ENCODE assay signal across 18 cellular contexts in the genomic region with DNA sequence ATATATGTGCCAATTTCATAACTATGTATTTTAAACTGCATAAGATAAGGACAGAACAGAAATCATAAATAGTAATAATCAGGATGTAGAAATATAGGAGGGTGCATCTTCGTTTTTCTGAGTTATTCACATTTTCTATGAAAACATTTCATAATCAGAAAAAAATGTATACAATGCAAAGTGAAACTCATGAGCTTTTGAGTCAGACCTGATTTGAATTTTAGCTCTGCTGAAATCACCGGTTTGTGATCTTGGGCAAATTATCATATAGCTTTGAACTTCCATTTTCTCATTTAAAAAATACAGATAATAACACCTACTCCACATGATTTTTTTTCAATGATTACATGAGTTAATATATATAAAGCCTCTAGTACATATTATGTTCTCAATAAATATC.
"Had no signal": no experiment of that assay in that cellular context is flagged by ENCODE, and none has a peak within 500 bp of the region (broad histone marks: within the 10 kb centered on the region; RNA-seq: fewer than 3 reads in every experiment).

No MANE protein-coding gene starts in this region.

- H3K27ac Mint-ChIP-seq: activated CD4-positive, alpha-beta memory T cell treated with anti-CD3 and anti-CD28 coated beads, Interleukin-2, amount 10 ng/mL, durations not matched to agents 7 days and 5 days; activated naive CD4-positive, alpha-beta T cell treated with anti-CD3 and anti-CD28 coated beads, Interleukin-2, amount 10 ng/mL, durations not matched to agents 7 days and 5 days; activated T-cell treated with anti-CD3 and anti-CD28 coated beads, Interleukin-2, amount 50 U/mL, for 24 hours; effector memory CD8-positive, alpha-beta T cell; naive thymus-derived CD4-positive, alpha-beta T cell; progenitor cell of endocrine pancreas had no signal

- H3K27me3 Mint-ChIP-seq: activated CD4-positive, alpha-beta memory T cell treated with anti-CD3 and anti-CD28 coated beads, Interleukin-2, amount 10 ng/mL, durations not matched to agents 7 days and 5 days; progenitor cell of endocrine pancreas had no signal

- H3K9me3 Mint-ChIP-seq: activated CD4-positive, alpha-beta memory T cell treated with anti-CD3 and anti-CD28 coated beads, Interleukin-2, amount 10 ng/mL, durations not matched to agents 7 days and 5 days; activated naive CD4-positive, alpha-beta T cell treated with anti-CD3 and anti-CD28 coated beads, Interleukin-2, amount 10 ng/mL, durations not matched to agents 7 days and 5 days; activated T-cell treated with anti-CD3 and anti-CD28 coated beads, Interleukin-2, amount 50 U/mL, for 24 hours had no signal

- H3K9me3 ChIP-seq: adrenal gland, mucosa of descending colon, right atrium auricular region, transverse colon, vagina had no signal

- ATAC-seq: effector memory CD8-positive, alpha-beta T cell; left lobe of liver; mucosa of descending colon; naive thymus-derived CD4-positive, alpha-beta T cell; stimulated activated naive CD8-positive, alpha-beta T cell treated with anti-CD3 and anti-CD28 coated beads, Interleukin-15, Interleukin-2, amounts not matched to agents 100 U/mL and 50 U/mL, for 24 hours had no signal

- H3K4me1 Mint-ChIP-seq: activated CD4-positive, alpha-beta memory T cell treated with anti-CD3 and anti-CD28 coated beads, Interleukin-2, amount 10 ng/mL, durations not matched to agents 7 days and 5 days had no signal

- H3K4me3 Mint-ChIP-seq: activated CD4-positive, alpha-beta memory T cell treated with anti-CD3 and anti-CD28 coated beads, Interleukin-2, amount 10 ng/mL, durations not matched to agents 7 days and 5 days; activated naive CD4-positive, alpha-beta T cell treated with anti-CD3 and anti-CD28 coated beads, Interleukin-2, amount 10 ng/mL, durations not matched to agents 7 days and 5 days; activated T-cell treated with anti-CD3 and anti-CD28 coated beads, Interleukin-2, amount 50 U/mL, for 24 hours; effector memory CD8-positive, alpha-beta T cell; naive thymus-derived CD4-positive, alpha-beta T cell had no signal

- H3K27me3 ChIP-seq: adrenal gland, right atrium auricular region, transverse colon, vagina had no signal

- DNase-seq: activated CD4-positive, alpha-beta memory T cell treated with anti-CD3 and anti-CD28 coated beads, Interleukin-2, amount 10 ng/mL, durations not matched to agents 7 days and 5 days; activated CD4-positive, alpha-beta T cell treated with anti-CD3 and anti-CD28 coated beads for 4 hours; activated naive CD4-positive, alpha-beta T cell treated with anti-CD3 and anti-CD28 coated beads, Interleukin-2, amount 10 ng/mL, durations not matched to agents 7 days and 5 days; activated T-cell treated with anti-CD3 and anti-CD28 coated beads, Interleukin-2, amount 50 U/mL, for 24 hours; adrenal gland; dermis blood vessel endothelial cell; effector memory CD8-positive, alpha-beta T cell; mucosa of descending colon; naive thymus-derived CD4-positive, alpha-beta T cell; nucleus accumbens; stimulated activated naive CD8-positive, alpha-beta T cell treated with anti-CD3 and anti-CD28 coated beads, Interleukin-15, Interleukin-2, amounts not matched to agents 100 U/mL and 50 U/mL, for 24 hours; transverse colon had no signal

- H3K4me3 ChIP-seq: adrenal gland, mucosa of descending colon, right atrium auricular region, transverse colon, vagina had no signal

- FAIRE-seq: keratinocyte had no signal

- H3K4me1 ChIP-seq: adrenal gland, right atrium auricular region, transverse colon, vagina had no signal

- H3K36me3 ChIP-seq: adrenal gland, right atrium auricular region, transverse colon, vagina had no signal

- H3K27ac ChIP-seq: adrenal gland, right atrium auricular region, transverse colon, vagina, VCaP had no signal

- H3K36me3 Mint-ChIP-seq: activated naive CD4-positive, alpha-beta T cell treated with anti-CD3 and anti-CD28 coated beads, Interleukin-2, amount 10 ng/mL, durations not matched to agents 7 days and 5 days; naive thymus-derived CD4-positive, alpha-beta T cell had no signal
